In the genomic region with DNA sequence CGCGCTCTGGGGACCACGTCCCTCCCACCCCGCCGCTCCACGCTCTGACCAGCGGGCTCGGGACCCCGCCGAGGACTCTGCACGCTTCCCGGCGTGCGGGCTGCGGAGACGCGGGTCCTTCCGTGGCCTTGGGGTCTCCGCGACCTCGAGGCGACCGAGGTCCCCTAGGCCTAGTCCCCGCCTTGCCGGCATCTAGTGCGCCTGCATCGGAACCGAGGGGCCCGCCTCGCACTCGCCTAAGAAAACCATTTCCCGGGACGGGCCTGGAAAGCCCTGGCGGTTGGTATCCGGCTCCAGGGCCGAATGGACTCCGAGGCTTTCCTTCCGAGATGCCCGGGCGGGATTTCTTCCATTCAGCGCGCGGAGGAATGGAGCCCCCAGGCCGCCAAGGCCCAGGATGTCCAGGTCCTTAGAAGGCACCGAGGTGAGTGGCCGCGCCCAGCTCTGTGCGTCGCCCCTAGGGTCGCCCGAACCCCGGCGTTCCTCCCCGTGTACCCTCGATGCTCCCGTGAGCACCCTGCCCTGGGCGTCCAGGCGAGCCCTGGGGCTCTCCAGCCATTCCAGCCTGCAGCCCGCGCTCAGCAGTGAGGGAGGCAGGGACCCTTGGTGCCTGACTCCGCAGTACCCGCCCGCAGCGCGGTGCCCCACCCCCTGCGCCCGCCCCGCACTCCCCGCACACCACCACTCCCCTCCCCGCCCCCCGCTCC, we compare ENCODE assay signal across 2 cellular contexts.
TF ChIP-seq lines count a peak whose summit lies in the region.

No MANE protein-coding gene starts in this region.

TF ChIP-seq in A549, 52 proteins besides CTCF, POLR2A, EP300 and RAD21 (continued from another document):
- no peak for TF ChIP-seq NR3C1 (IDR thresholded peaks at IDR 0.05)
- no peak for TF ChIP-seq CEBPB (IDR thresholded peaks at IDR 0.05)
- TF ChIP-seq KDM5A (IDR thresholded peaks at IDR 0.05), result no peak
- TF ChIP-seq CBX2 (IDR thresholded peaks at IDR 0.05; ENCODE audit: borderline replicate concordance, low read depth), result no peak
- no peak for TF ChIP-seq POLR2AphosphoS2 (conservative IDR thresholded peaks at IDR 0.05; ENCODE audit: low read length)
TF ChIP-seq in A549: peak in this region for 0.

TF ChIP-seq in neural cell, 6 proteins besides CTCF, POLR2A, EP300 and RAD21 (continued from another document):
- no peak for TF ChIP-seq POLR2AphosphoS5 (IDR thresholded peaks at IDR 0.05)
- TF ChIP-seq REST (IDR thresholded peaks at IDR 0.05; ENCODE audit: borderline replicate concordance), result no peak
